11 cellular contexts compared by ENCODE assay signal in genomic region chr3:50284121-50284520, GRCh38. TPM values are rescaled to one million over a fixed set of nuclear protein-coding genes. Genes with fewer than 3 reads are reported as not detected.
"Had no signal": no experiment of that assay in that cellular context is flagged by ENCODE, and none has a peak within 500 bp of the region (broad histone marks: within the 10 kb centered on the region; RNA-seq: fewer than 3 reads in every experiment).

No MANE protein-coding gene starts in this region.

RNA-seq across cellular contexts. Expression of gene LSMEM2, which starts 5.2 kb away (rescaled TPM):
- total RNA-seq: activated naive CD4-positive, alpha-beta T cell treated with anti-CD3 and anti-CD28 coated beads for 36 hours; activated naive CD4-positive, alpha-beta T cell treated with anti-CD3 and anti-CD28 coated beads, Interleukin-2, amount 50 U/mL, for 72 hours; activated naive CD8-positive, alpha-beta T cell treated with anti-CD3 and anti-CD28 coated beads for 36 hours; activated naive CD8-positive, alpha-beta T cell treated with anti-CD3 and anti-CD28 coated beads, Interleukin-2, amount 10 ng/mL, durations not matched to agents 7 days and 5 days; activated T-helper 1 cell treated with anti-CD3 and anti-CD28 coated beads, Interleukin-12 subunit alpha, Interleukin-12 subunit beta, Interleukin-2, Interleukin-4 antibody, amounts not matched to agents 30 ng/mL and 10 ng/mL and 1 ng/mL, durations not matched to agents 14 hours and 24 hours and 36 hours; activated T-helper 2 cell treated with anti-CD3 and anti-CD28 coated beads, Interferon-gamma antibody, Interleukin-2, Interleukin-4, amounts not matched to agents 10 μg/mL and 5 μg/mL and 100 μg/mL, durations not matched to agents 14 hours and 24 hours and 36 hours; ascending aorta; body of pancreas; breast epithelium; bronchial epithelial cell; chondrocyte had no signal

RNA-seq across cellular contexts. Expression of gene HYAL3, which starts 15.1 kb away (rescaled TPM):
- total RNA-seq: ascending aorta had no signal
